ENCODE assay signal across 22 cellular contexts in genomic region chr9:134933076-134933659, GRCh38. TPM values are rescaled to one million over a fixed set of nuclear protein-coding genes. Genes with fewer than 3 reads are reported as not detected.
"Had no signal": no experiment of that assay in that cellular context is flagged by ENCODE, and none has a peak within 500 bp of the region (broad histone marks: within the 10 kb centered on the region; RNA-seq: fewer than 3 reads in every experiment).

No MANE protein-coding gene starts in this region.

- DNase-seq: activated B cell treated with CpG ODN at 0.5 μM for 24 hours; activated CD4-positive, alpha-beta memory T cell treated with anti-CD3 and anti-CD28 coated beads for 36 hours; activated CD4-positive, alpha-beta T cell treated with anti-CD3 and anti-CD28 coated beads for 4 hours; activated naive CD4-positive, alpha-beta T cell treated with Interleukin-2 at 50 U/mL for 16 hours; body of pancreas; central memory CD4-positive, alpha-beta T cell; cortex of kidney; effector CD8-positive, alpha-beta T cell; gastrocnemius medialis; head of caudate nucleus; kidney glomerular epithelial cell; stimulated activated CD4-positive, alpha-beta T cell treated with anti-CD3 and anti-CD28 coated beads, Interleukin-4, amount 100 ng/mL, for 24 hours; testis had no signal

- H3K36me3 Mint-ChIP-seq: activated CD4-positive, alpha-beta memory T cell treated with anti-CD3 and anti-CD28 coated beads for 36 hours; stimulated activated effector memory CD8-positive, alpha-beta T cell treated with anti-CD3 and anti-CD28 coated beads, Interleukin-12 subunit alpha, Interleukin-12 subunit beta, amount 100 ng/mL, for 72 hours; type B pancreatic cell had no signal

- H3K27ac ChIP-seq: body of pancreas, gastrocnemius medialis, pancreas, testis had no signal

- H3K4me3 ChIP-seq: body of pancreas, gastrocnemius medialis, pancreas, smooth muscle cell, testis had no signal

- H3K4me3 Mint-ChIP-seq: activated B cell treated with CpG ODN at 0.5 μM for 24 hours; activated CD4-positive, alpha-beta memory T cell treated with anti-CD3 and anti-CD28 coated beads for 36 hours; activated T-helper 17 cell treated with anti-CD3 and anti-CD28 coated beads, Interleukin-2, amount 50 U/mL, for 72 hours; stimulated activated effector memory CD8-positive, alpha-beta T cell treated with anti-CD3 and anti-CD28 coated beads, Interleukin-12 subunit alpha, Interleukin-12 subunit beta, amount 100 ng/mL, for 72 hours; T-helper 2 cell treated with Interferon-gamma antibody and Interleukin-4, amounts not matched to agents 5 μg/mL and 100 μg/mL, for 36 hours; type B pancreatic cell had no signal

- H3K27me3 ChIP-seq: testis had no signal

- ATAC-seq: activated T-helper 17 cell treated with anti-CD3 and anti-CD28 coated beads, Interleukin-2, amount 50 U/mL, for 72 hours; body of pancreas; esophagus mucosa; gastrocnemius medialis; pancreas; sciatic nerve; stimulated activated effector memory CD8-positive, alpha-beta T cell treated with anti-CD3 and anti-CD28 coated beads, Interleukin-12 subunit alpha, Interleukin-12 subunit beta, amount 100 ng/mL, for 72 hours had no signal

- H3K9me3 ChIP-seq: body of pancreas, gastrocnemius medialis, pancreas, testis had no signal

- H3K36me3 ChIP-seq: gastrocnemius medialis, pancreas had no signal

- H3K4me2 ChIP-seq: smooth muscle cell had no signal

- H3K27ac Mint-ChIP-seq: activated B cell treated with CpG ODN at 0.5 μM for 24 hours; activated CD4-positive, alpha-beta memory T cell treated with anti-CD3 and anti-CD28 coated beads for 36 hours; activated T-helper 17 cell treated with anti-CD3 and anti-CD28 coated beads, Interleukin-2, amount 50 U/mL, for 72 hours; stimulated activated effector memory CD8-positive, alpha-beta T cell treated with anti-CD3 and anti-CD28 coated beads, Interleukin-12 subunit alpha, Interleukin-12 subunit beta, amount 100 ng/mL, for 72 hours; T-helper 2 cell treated with Interferon-gamma antibody and Interleukin-4, amounts not matched to agents 5 μg/mL and 100 μg/mL, for 36 hours; type B pancreatic cell had no signal

- H3K9me3 Mint-ChIP-seq: activated CD4-positive, alpha-beta memory T cell treated with anti-CD3 and anti-CD28 coated beads for 36 hours; activated T-helper 17 cell treated with anti-CD3 and anti-CD28 coated beads, Interleukin-2, amount 50 U/mL, for 72 hours; stimulated activated effector memory CD8-positive, alpha-beta T cell treated with anti-CD3 and anti-CD28 coated beads, Interleukin-12 subunit alpha, Interleukin-12 subunit beta, amount 100 ng/mL, for 72 hours; T-helper 2 cell treated with Interferon-gamma antibody and Interleukin-4, amounts not matched to agents 5 μg/mL and 100 μg/mL, for 36 hours; type B pancreatic cell had no signal

- H3K4me1 Mint-ChIP-seq: activated T-helper 17 cell treated with anti-CD3 and anti-CD28 coated beads, Interleukin-2, amount 50 U/mL, for 72 hours; stimulated activated effector memory CD8-positive, alpha-beta T cell treated with anti-CD3 and anti-CD28 coated beads, Interleukin-12 subunit alpha, Interleukin-12 subunit beta, amount 100 ng/mL, for 72 hours had no signal

- H3K4me1 ChIP-seq: body of pancreas, gastrocnemius medialis, pancreas, testis had no signal

RNA-seq across cellular contexts. Expression of gene FCN1, which starts 15.5 kb away (rescaled TPM):
- total RNA-seq: activated CD4-positive, alpha-beta memory T cell treated with anti-CD3 and anti-CD28 coated beads for 36 hours; activated T-helper 17 cell treated with anti-CD3 and anti-CD28 coated beads, Interleukin-2, amount 50 U/mL, for 72 hours; body of pancreas; smooth muscle cell had no signal
- polyA plus RNA-seq: neural cell had no signal

RNA-seq across cellular contexts. Expression of gene FCN2, which starts 52.6 kb away (rescaled TPM):
- total RNA-seq: activated B cell treated with CpG ODN at 0.5 μM for 24 hours; activated CD4-positive, alpha-beta memory T cell treated with anti-CD3 and anti-CD28 coated beads for 36 hours; activated T-helper 17 cell treated with anti-CD3 and anti-CD28 coated beads, Interleukin-2, amount 50 U/mL, for 72 hours; body of pancreas; gastrocnemius medialis; sciatic nerve; smooth muscle cell had no signal
- polyA plus RNA-seq: neural cell, smooth muscle cell had no signal
